ENCODE assay signal across 8 cellular contexts in genomic region chr9:70602364-70603019, GRCh38.
DNase-seq lines count a peak whose midpoint lies in the region; ATAC-seq and TF ChIP-seq lines count a peak whose summit lies in the region.

No MANE protein-coding gene starts in this region.

- H3K27me3 ChIP-seq in duodenal mucosa (ENCODE audit: control insufficient read depth in 1 of 2, insufficient read depth in 2 of 2, low read length in 2 of 2) (no peaks in the 10 kb centered on the region), lower lobe of right lung (ENCODE audit: low read depth) (no peaks in the 10 kb centered on the region)

- H3K27ac ChIP-seq in duodenal mucosa (ENCODE audit: low read depth, low read length) (peak overlapping the region; percentile 82), lower lobe of right lung (peak overlapping the region; percentile 82)

- intact Hi-C loops in lower lobe of right lung (cut with DNase I), result loop anchor here (10.0 kb wide), 3 partner anchors 118 to 258 kb away; no protein-coding TSS in a partner anchor

- peak overlapping the region; percentile 27 for H3K4me3 ChIP-seq in AG10803 (ENCODE audit: low read length)
- H3K4me3 ChIP-seq in duodenal mucosa (ENCODE audit: low read depth in 1 of 2, low read length in 2 of 2), result no peak overlapping the region
- H3K4me3 ChIP-seq in lower lobe of right lung, result peak overlapping the region; percentile 10

- H3K9me3 ChIP-seq in duodenal mucosa (ENCODE audit: control insufficient read depth in 1 of 2, low read length in 2 of 2) (no peaks in the 10 kb centered on the region), lower lobe of right lung (no peaks in the 10 kb centered on the region)

- DNase-seq in AG10803 (ENCODE audit: low read depth) (peak; percentile 88), NCI-H2196 treated with DMSO at 0.1 percent for 48 hours (lab: John Stamatoyannopoulos, UW; ENCODE audit: unreplicated experiment) (peak; percentile 45), lower lobe of right lung (no peak)
- DNase-seq in activated CD4-positive, alpha-beta T cell treated with anti-CD3 and anti-CD28 coated beads for 4 hours, result peak; percentile 41 to 49
- peak; percentile 16 to 23 for DNase-seq in stimulated activated CD4-positive, alpha-beta T cell treated with anti-CD3 and anti-CD28 coated beads, Interleukin-4, amount 100 ng/mL, for 48 hours (ENCODE audit: low read depth in 2 of 2)

- peak; percentile 92 for TF ChIP-seq CTCF in AG10803 (conservative IDR thresholded peaks at IDR 0.05; ENCODE audit: low read length)
- TF ChIP-seq CTCF in lower lobe of right lung (IDR thresholded peaks at IDR 0.05), result peak; percentile 74

- H3K9ac ChIP-seq in duodenal mucosa (ENCODE audit: low read depth in 1 of 2, low read length in 2 of 2), result no peak overlapping the region

- H3K4me1 ChIP-seq in duodenal mucosa (ENCODE audit: control insufficient read depth in 1 of 2, insufficient read depth in 2 of 2, low read length in 2 of 2) (peaks cover 8 to 17% of the 10 kb centered on the region in 2 donors), lower lobe of right lung (peaks cover 28% of the 10 kb centered on the region)

- ATAC-seq in GM18858 (IDR thresholded peaks at IDR 0.05; ENCODE audit: unreplicated experiment), result peak; percentile 86
- peak; percentile 62 for ATAC-seq in HG03103 (IDR thresholded peaks at IDR 0.05; ENCODE audit: low read depth, unreplicated experiment)
- ATAC-seq in lower lobe of right lung, result peak; percentile 80 to 85

- H3K36me3 ChIP-seq in duodenal mucosa (ENCODE audit: control insufficient read depth in 1 of 2, insufficient read depth in 2 of 2, low read length in 2 of 2) (no peaks in the 10 kb centered on the region), lower lobe of right lung (no peaks in the 10 kb centered on the region)

Comparison
In these comparisons a context has a peak if more than half of its experiments do, and no peak if none do; other contexts are left out.
1. H3K4me3 ChIP-seq: peak in AG10803 (single experiment) and lower lobe of right lung (single experiment); none in duodenal mucosa (0 of 2).
2. Peak in every context shown above with its lines, with median percentiles within 50 percentile points of each other: ATAC-seq.